In genomic region chr1:22341791-22342605, GRCh38 we compare ENCODE assay signal across 1 cellular context.
TF ChIP-seq lines count a peak whose summit lies in the region.

No MANE protein-coding gene starts in this region.

TF ChIP-seq in HEK293, 187 proteins besides CTCF, POLR2A, EP300 and RAD21 (continued from another document and continues in another):
- TF ChIP-seq, protein P1, sequence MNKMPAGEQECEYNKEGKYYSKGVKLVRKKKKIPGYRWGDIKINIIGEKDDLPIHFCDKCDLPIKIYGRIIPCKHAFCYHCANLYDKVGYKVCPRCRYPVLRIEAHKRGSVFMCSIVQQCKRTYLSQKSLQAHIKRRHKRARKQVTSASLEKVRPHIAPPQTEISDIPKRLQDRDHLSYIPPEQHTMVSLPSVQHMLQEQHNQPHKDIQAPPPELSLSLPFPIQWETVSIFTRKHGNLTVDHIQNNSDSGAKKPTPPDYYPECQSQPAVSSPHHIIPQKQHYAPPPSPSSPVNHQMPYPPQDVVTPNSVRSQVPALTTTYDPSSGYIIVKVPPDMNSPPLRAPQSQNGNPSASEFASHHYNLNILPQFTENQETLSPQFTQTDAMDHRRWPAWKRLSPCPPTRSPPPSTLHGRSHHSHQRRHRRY (tag by site-specific recombination; IDR thresholded peaks at IDR 0.05), result 0 out of 2 replicates have a peak, but pooled peaks have one; percentile 68
- TF ChIP-seq ZXDB (tag by site-specific recombination; IDR thresholded peaks at IDR 0.05) (0 out of 2 replicates have a peak, but pooled peaks have one; percentile 51), ZNF449 (tag by site-specific recombination; IDR thresholded peaks at IDR 0.05) (0 out of 2 replicates have a peak, but pooled peaks have one; percentile 28), PATZ1 (tag by site-specific recombination; IDR thresholded peaks at IDR 0.05) (peak; percentile 82; the same call in 1 of the 2 replicates), ZNF2 (tag by site-specific recombination; IDR thresholded peaks at IDR 0.05) (peak; percentile 70; the same call in 1 of the 2 replicates), ZNF280D (tag by site-specific recombination; IDR thresholded peaks at IDR 0.05) (no peak), ZNF513 (tag by site-specific recombination; IDR thresholded peaks at IDR 0.05) (no peak), ZFP41 (tag by site-specific recombination; IDR thresholded peaks at IDR 0.05; ENCODE audit: borderline replicate concordance) (no peak), ZNF354C (tag by site-specific recombination; IDR thresholded peaks at IDR 0.05; ENCODE audit: borderline replicate concordance, low read depth) (no peak), ZNF366 (tag by site-specific recombination; conservative IDR thresholded peaks at IDR 0.05) (peak; percentile 93), ATF2 (tag by site-specific recombination; IDR thresholded peaks at IDR 0.05; ENCODE audit: low read depth) (0 out of 2 replicates have a peak, but pooled peaks have one; percentile 67), PRDM10 (tag by site-specific recombination; IDR thresholded peaks at IDR 0.05) (no peak; the same call in 1 of the 2 replicates), ZSCAN5A (tag by site-specific recombination; IDR thresholded peaks at IDR 0.05) (no peak), ZNF280C (tag by site-specific recombination; IDR thresholded peaks at IDR 0.05) (no peak), FEZF1 (tag by site-specific recombination; IDR thresholded peaks at IDR 0.05) (peak; percentile 96), ZSCAN16 (tag by site-specific recombination; IDR thresholded peaks at IDR 0.05) (no peak), GLIS1 (tag by site-specific recombination; IDR thresholded peaks at IDR 0.05) (peak; percentile 95), MYNN (tag by site-specific recombination; IDR thresholded peaks at IDR 0.05; ENCODE audit: borderline replicate concordance) (peak; percentile 35; the same call in 1 of the 2 replicates), ZNF670 (tag by site-specific recombination; IDR thresholded peaks at IDR 0.05; ENCODE audit: low read depth) (no peak), ZNF473 (tag by site-specific recombination; IDR thresholded peaks at IDR 0.05) (no peak), ZNF274 (IDR thresholded peaks at IDR 0.05; ENCODE audit: low read length) (no peak), ZNF274 (tag by site-specific recombination; IDR thresholded peaks at IDR 0.05; ENCODE audit: borderline replicate concordance) (no peak), ZNF514 (tag by site-specific recombination; IDR thresholded peaks at IDR 0.05) (no peak), ZBTB1 (tag by site-specific recombination; IDR thresholded peaks at IDR 0.05) (no peak), ZNF148 (tag by site-specific recombination; IDR thresholded peaks at IDR 0.05; ENCODE audit: borderline replicate concordance) (no peak), ZNF626 (tag by site-specific recombination; IDR thresholded peaks at IDR 0.05) (no peak), HOXA7 (CRISPR knock-in tag; IDR thresholded peaks at IDR 0.05; ENCODE audit: borderline replicate concordance) (no peak), ZNF792 (tag by site-specific recombination; IDR thresholded peaks at IDR 0.05) (no peak), ZNF138 (tag by site-specific recombination; IDR thresholded peaks at IDR 0.05; ENCODE audit: borderline replicate concordance) (no peak)
- TF ChIP-seq, protein P2, sequence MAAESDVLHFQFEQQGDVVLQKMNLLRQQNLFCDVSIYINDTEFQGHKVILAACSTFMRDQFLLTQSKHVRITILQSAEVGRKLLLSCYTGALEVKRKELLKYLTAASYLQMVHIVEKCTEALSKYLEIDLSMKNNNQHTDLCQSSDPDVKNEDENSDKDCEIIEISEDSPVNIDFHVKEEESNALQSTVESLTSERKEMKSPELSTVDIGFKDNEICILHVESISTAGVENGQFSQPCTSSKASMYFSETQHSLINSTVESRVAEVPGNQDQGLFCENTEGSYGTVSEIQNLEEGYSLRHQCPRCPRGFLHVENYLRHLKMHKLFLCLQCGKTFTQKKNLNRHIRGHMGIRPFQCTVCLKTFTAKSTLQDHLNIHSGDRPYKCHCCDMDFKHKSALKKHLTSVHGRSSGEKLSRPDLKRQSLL (tag by site-specific recombination; IDR thresholded peaks at IDR 0.05), result no peak
